Comparison of ENCODE assay signal across 38 cellular contexts in the genomic region with DNA sequence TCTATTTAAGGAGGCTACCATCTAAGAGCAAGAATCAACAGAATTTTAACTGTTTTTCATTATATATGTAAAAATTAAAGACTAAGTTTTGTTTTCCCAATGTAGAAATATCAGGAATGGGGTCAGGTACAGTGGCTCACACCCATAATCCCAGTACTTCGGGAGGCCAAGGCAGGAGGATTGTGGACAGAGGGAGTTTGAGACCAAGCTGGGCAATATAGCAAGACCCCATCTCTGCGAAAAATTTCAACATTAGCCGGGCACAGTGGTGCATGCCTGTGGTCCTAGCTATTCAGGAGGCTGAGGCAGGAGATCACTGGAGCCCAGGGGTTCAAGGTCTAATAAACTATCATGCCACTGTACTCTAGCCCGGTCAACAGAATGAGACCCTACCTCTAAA.
"Had no signal": no experiment of that assay in that cellular context is flagged by ENCODE, and none has a peak within 500 bp of the region (broad histone marks: within the 10 kb centered on the region; RNA-seq: fewer than 3 reads in every experiment).

No MANE protein-coding gene starts in this region.

- H3K27me3 Mint-ChIP-seq: activated CD4-positive, alpha-beta memory T cell treated with anti-CD3 and anti-CD28 coated beads for 36 hours; activated CD4-positive, alpha-beta T cell treated with anti-CD3 and anti-CD28 coated beads for 36 hours; activated CD4-positive, alpha-beta T cell treated with anti-CD3 and anti-CD28 coated beads, Interleukin-2, amount 10 ng/mL, durations not matched to agents 24 days and 14 days; activated CD8-positive, alpha-beta memory T cell treated with anti-CD3 and anti-CD28 coated beads, Interleukin-2, amount 10 ng/mL, durations not matched to agents 7 days and 5 days; activated CD8-positive, alpha-beta T cell treated with anti-CD3 and anti-CD28 coated beads for 36 hours; activated naive CD4-positive, alpha-beta T cell treated with anti-CD3 and anti-CD28 coated beads, Interleukin-2, amount 10 ng/mL, durations not matched to agents 7 days and 5 days; activated naive CD4-positive, alpha-beta T cell treated with anti-CD3 and anti-CD28 coated beads, Interleukin-2, amount 50 U/mL, for 24 hours; activated naive CD8-positive, alpha-beta T cell; activated naive CD8-positive, alpha-beta T cell treated with anti-CD3 and anti-CD28 coated beads, Interleukin-2, amount 10 ng/mL, durations not matched to agents 7 days and 5 days; activated naive CD8-positive, alpha-beta T cell treated with anti-CD3 and anti-CD28 coated beads, Interleukin-2, amount 50 U/mL, for 24 hours; activated T-cell treated with anti-CD3 and anti-CD28 coated beads, Interleukin-2, amount 50 U/mL, for 24 hours; central memory CD8-positive, alpha-beta T cell had no signal

- H3K27me3 ChIP-seq: ascending aorta, cardiac muscle cell had no signal

- H3K36me3 Mint-ChIP-seq: activated CD4-positive, alpha-beta memory T cell treated with anti-CD3 and anti-CD28 coated beads for 36 hours had no signal

- H3K27ac Mint-ChIP-seq: activated CD4-positive, alpha-beta memory T cell treated with anti-CD3 and anti-CD28 coated beads for 36 hours; activated CD4-positive, alpha-beta T cell treated with anti-CD3 and anti-CD28 coated beads for 36 hours; activated CD4-positive, alpha-beta T cell treated with anti-CD3 and anti-CD28 coated beads, Interleukin-2, amount 10 ng/mL, durations not matched to agents 24 days and 14 days; activated CD8-positive, alpha-beta memory T cell treated with anti-CD3 and anti-CD28 coated beads, Interleukin-2, amount 10 ng/mL, durations not matched to agents 7 days and 5 days; activated CD8-positive, alpha-beta T cell treated with anti-CD3 and anti-CD28 coated beads for 36 hours; activated naive CD4-positive, alpha-beta T cell treated with anti-CD3 and anti-CD28 coated beads, Interleukin-2, amount 10 ng/mL, durations not matched to agents 7 days and 5 days; activated naive CD4-positive, alpha-beta T cell treated with anti-CD3 and anti-CD28 coated beads, Interleukin-2, amount 50 U/mL, for 24 hours; activated naive CD8-positive, alpha-beta T cell; activated naive CD8-positive, alpha-beta T cell treated with anti-CD3 and anti-CD28 coated beads, Interleukin-2, amount 10 ng/mL, durations not matched to agents 7 days and 5 days; activated naive CD8-positive, alpha-beta T cell treated with anti-CD3 and anti-CD28 coated beads, Interleukin-2, amount 50 U/mL, for 24 hours; activated T-cell treated with anti-CD3 and anti-CD28 coated beads, Interleukin-2, amount 50 U/mL, for 24 hours; activated T-helper 2 cell treated with anti-CD3 and anti-CD28 coated beads, Interferon-gamma antibody, Interleukin-2, Interleukin-4, amounts not matched to agents 10 μg/mL and 5 μg/mL and 100 μg/mL, durations not matched to agents 14 hours and 24 hours and 36 hours; brain; T-helper 1 cell treated with Interleukin-12 subunit alpha and Interleukin-12 subunit beta and Interleukin-4 antibody, amounts not matched to agents 30 μg/mL and 1 μg/mL, for 36 hours; T-helper 2 cell treated with Interferon-gamma antibody and Interleukin-4, amounts not matched to agents 5 μg/mL and 100 μg/mL, for 36 hours had no signal

- H3K4me3 Mint-ChIP-seq: activated CD4-positive, alpha-beta memory T cell treated with anti-CD3 and anti-CD28 coated beads for 36 hours; activated CD4-positive, alpha-beta T cell treated with anti-CD3 and anti-CD28 coated beads for 36 hours; activated CD4-positive, alpha-beta T cell treated with anti-CD3 and anti-CD28 coated beads, Interleukin-2, amount 10 ng/mL, durations not matched to agents 24 days and 14 days; activated CD8-positive, alpha-beta memory T cell treated with anti-CD3 and anti-CD28 coated beads, Interleukin-2, amount 10 ng/mL, durations not matched to agents 7 days and 5 days; activated CD8-positive, alpha-beta T cell treated with anti-CD3 and anti-CD28 coated beads for 36 hours; activated naive CD4-positive, alpha-beta T cell treated with anti-CD3 and anti-CD28 coated beads, Interleukin-2, amount 10 ng/mL, durations not matched to agents 7 days and 5 days; activated naive CD8-positive, alpha-beta T cell; activated naive CD8-positive, alpha-beta T cell treated with anti-CD3 and anti-CD28 coated beads, Interleukin-2, amount 10 ng/mL, durations not matched to agents 7 days and 5 days; activated naive CD8-positive, alpha-beta T cell treated with anti-CD3 and anti-CD28 coated beads, Interleukin-2, amount 50 U/mL, for 24 hours; activated T-cell treated with anti-CD3 and anti-CD28 coated beads, Interleukin-2, amount 50 U/mL, for 24 hours; central memory CD8-positive, alpha-beta T cell; T-helper 1 cell treated with Interleukin-12 subunit alpha and Interleukin-12 subunit beta and Interleukin-4 antibody, amounts not matched to agents 30 μg/mL and 1 μg/mL, for 36 hours; T-helper 2 cell treated with Interferon-gamma antibody and Interleukin-4, amounts not matched to agents 5 μg/mL and 100 μg/mL, for 36 hours had no signal

- H3K4me3 ChIP-seq: ascending aorta, cardiac muscle cell had no signal

- H3K36me3 ChIP-seq: ascending aorta, cardiac muscle cell had no signal

- FAIRE-seq: bronchial epithelial cell, TTC549 had no signal

- H3K9me3 Mint-ChIP-seq: activated CD4-positive, alpha-beta memory T cell treated with anti-CD3 and anti-CD28 coated beads for 36 hours; activated CD4-positive, alpha-beta T cell treated with anti-CD3 and anti-CD28 coated beads, Interleukin-2, amount 10 ng/mL, durations not matched to agents 24 days and 14 days; activated CD8-positive, alpha-beta T cell treated with anti-CD3 and anti-CD28 coated beads for 36 hours; activated naive CD4-positive, alpha-beta T cell treated with anti-CD3 and anti-CD28 coated beads, Interleukin-2, amount 10 ng/mL, durations not matched to agents 7 days and 5 days; activated naive CD4-positive, alpha-beta T cell treated with anti-CD3 and anti-CD28 coated beads, Interleukin-2, amount 50 U/mL, for 24 hours; activated naive CD8-positive, alpha-beta T cell treated with anti-CD3 and anti-CD28 coated beads, Interleukin-2, amount 10 ng/mL, durations not matched to agents 7 days and 5 days; activated naive CD8-positive, alpha-beta T cell treated with anti-CD3 and anti-CD28 coated beads, Interleukin-2, amount 50 U/mL, for 24 hours; activated T-cell treated with anti-CD3 and anti-CD28 coated beads, Interleukin-2, amount 50 U/mL, for 24 hours; activated T-helper 2 cell treated with anti-CD3 and anti-CD28 coated beads, Interferon-gamma antibody, Interleukin-2, Interleukin-4, amounts not matched to agents 10 μg/mL and 5 μg/mL and 100 μg/mL, durations not matched to agents 14 hours and 24 hours and 36 hours; brain; central memory CD8-positive, alpha-beta T cell; T-helper 1 cell treated with Interleukin-12 subunit alpha and Interleukin-12 subunit beta and Interleukin-4 antibody, amounts not matched to agents 30 μg/mL and 1 μg/mL, for 36 hours; T-helper 2 cell treated with Interferon-gamma antibody and Interleukin-4, amounts not matched to agents 5 μg/mL and 100 μg/mL, for 36 hours had no signal

- DNase-seq: activated CD4-positive, alpha-beta memory T cell treated with anti-CD3 and anti-CD28 coated beads for 36 hours; activated CD4-positive, alpha-beta T cell treated with anti-CD3 and anti-CD28 coated beads for 1 hour; activated CD4-positive, alpha-beta T cell treated with anti-CD3 and anti-CD28 coated beads for 36 hours; activated CD4-positive, alpha-beta T cell treated with anti-CD3 and anti-CD28 coated beads, Interleukin-2, amount 10 ng/mL, durations not matched to agents 24 days and 14 days; activated CD4-positive, alpha-beta T cell treated with anti-CD3 and anti-CD28 coated beads, Interleukin-2, amount 50 U/mL, for 1 hour; activated CD4-positive, alpha-beta T cell treated with anti-CD3 and anti-CD28 coated beads, Interleukin-2, amount 50 U/mL, for 4 hours; activated CD4-positive, CD25-positive, alpha-beta regulatory T cell; activated CD8-positive, alpha-beta memory T cell treated with anti-CD3 and anti-CD28 coated beads, Interleukin-2, amount 10 ng/mL, durations not matched to agents 7 days and 5 days; activated CD8-positive, alpha-beta memory T cell treated with anti-CD3 and anti-CD28 coated beads, Interleukin-2, amount 50 U/mL, for 48 hours; activated CD8-positive, alpha-beta T cell treated with anti-CD3 and anti-CD28 coated beads for 36 hours; activated effector memory CD4-positive, alpha-beta T cell treated with Interleukin-2 at 50 U/mL for 16 hours; activated gamma-delta T cell; activated naive CD4-positive, alpha-beta T cell treated with anti-CD3 and anti-CD28 coated beads, Interleukin-2, amount 10 ng/mL, durations not matched to agents 7 days and 5 days; activated naive CD4-positive, alpha-beta T cell treated with Interleukin-2 at 50 U/mL for 16 hours; activated naive CD8-positive, alpha-beta T cell treated with anti-CD3 and anti-CD28 coated beads, Interleukin-2, amount 10 ng/mL, durations not matched to agents 7 days and 5 days; activated naive CD8-positive, alpha-beta T cell treated with anti-CD3 and anti-CD28 coated beads, Interleukin-2, amount 50 U/mL, for 24 hours; activated T-cell treated with anti-CD3 and anti-CD28 coated beads, Interleukin-2, amount 50 U/mL, for 24 hours; activated T-cell treated with anti-CD3 and anti-CD28 coated beads, Interleukin-2, amount 50 U/mL, for 48 hours; amygdala; anterior cingulate cortex; caudate nucleus; cerebellar nuclear complex; T-helper 1 cell; T-helper 2 cell; T-helper 9 cell had no signal

- H3K27ac ChIP-seq: ascending aorta, cardiac muscle cell, VCaP had no signal

- H3K9me3 ChIP-seq: ascending aorta had no signal

- ATAC-seq: activated CD4-positive, alpha-beta T cell treated with anti-CD3 and anti-CD28 coated beads for 36 hours; activated CD4-positive, CD25-positive, alpha-beta regulatory T cell treated with anti-CD3 and anti-CD28 coated beads, Interleukin-2, amount 50 U/mL, for 24 hours; activated CD8-positive, alpha-beta memory T cell treated with anti-CD3 and anti-CD28 coated beads, Interleukin-2, amount 10 ng/mL, durations not matched to agents 7 days and 5 days; activated CD8-positive, alpha-beta T cell treated with anti-CD3 and anti-CD28 coated beads for 36 hours; activated naive CD8-positive, alpha-beta T cell treated with anti-CD3 and anti-CD28 coated beads, Interleukin-2, amount 50 U/mL, for 24 hours had no signal
